ENCODE assay signal across 19 cellular contexts in genomic region chr6:113328886-113329381, GRCh38.
A peak's percentile ranks its signal among the peaks of the same experiment; 100 is the strongest.
DNase-seq lines count a peak whose midpoint lies in the region; ATAC-seq and TF ChIP-seq lines count a peak whose summit lies in the region.
"Had no signal": no experiment of that assay in that cellular context is flagged by ENCODE, and none has a peak within 500 bp of the region (broad histone marks: within the 10 kb centered on the region; RNA-seq: fewer than 3 reads in every experiment).

No MANE protein-coding gene starts in this region.

- H3K4me2 ChIP-seq in mammary epithelial cell (ENCODE audit: insufficient read depth, low read depth, low read length), result no peak overlapping the region
- H3K4me2 ChIP-seq: hepatocyte had no signal

- H3K27ac ChIP-seq in mammary epithelial cell (ENCODE audit: insufficient read depth, low read depth, low read length), result no peak overlapping the region
- no peak overlapping the region for H3K27ac ChIP-seq in breast epithelium
- H3K27ac ChIP-seq: adrenal gland, coronary artery, hepatocyte, right lobe of liver, thoracic aorta had no signal

- TF ChIP-seq POLR2A in breast epithelium (IDR thresholded peaks at IDR 0.05), result no peak

- H3K4me1 ChIP-seq in mammary epithelial cell (ENCODE audit: insufficient read depth, low read length), result peaks cover 5% of the 10 kb centered on the region
- no peaks in the 10 kb centered on the region for H3K4me1 ChIP-seq in breast epithelium
- H3K4me1 ChIP-seq: adrenal gland, right lobe of liver had no signal

- H3K9ac ChIP-seq in mammary epithelial cell (ENCODE audit: insufficient read depth, low read length), result no peak overlapping the region

- no peak for ATAC-seq in HG03039 (IDR thresholded peaks at IDR 0.05; ENCODE audit: unreplicated experiment)
- ATAC-seq in GM21619 (IDR thresholded peaks at IDR 0.05; ENCODE audit: unreplicated experiment), result no peak
- ATAC-seq: left colon, right lobe of liver had no signal

- no peak for TF ChIP-seq CTCF in mammary epithelial cell (conservative IDR thresholded peaks at IDR 0.05 in 1 of 2, IDR thresholded peaks at IDR 0.05 in 1 of 2; ENCODE audit: extremely low read depth in 1 of 2, insufficient read depth in 1 of 2, low read depth in 1 of 2, low read length in 2 of 2)
- no peak for TF ChIP-seq CTCF in breast epithelium (IDR thresholded peaks at IDR 0.05)
- TF ChIP-seq CTCF in fibroblast of pulmonary artery (IDR thresholded peaks at IDR 0.05; ENCODE audit: low read length, missing control alignments), result no peak

- CTCF ChIA-PET in mammary epithelial cell (lab: Charles Lee; ENCODE audit: low non-redundant PET), result no interaction called here

- peak; percentile 44 for DNase-seq in mammary epithelial cell
- DNase-seq in breast epithelium (ENCODE audit: low spot score in 2 of 2), result no peak
- DNase-seq in fibroblast of pulmonary artery (ENCODE audit: low read depth), result peak; percentile 66
- DNase-seq in midbrain (lab: John Stamatoyannopoulos, UW), result peak; percentile 38
- DNase-seq in cortex of kidney (lab: John Stamatoyannopoulos, UW), result no peak
- no peak for DNase-seq in RPMI8226
- DNase-seq: 8988T, adrenal gland, EL, left colon, naive B cell, NCI-H1930, NCI-H524 treated with DMSO at 0.1 percent for 48 hours, right lobe of liver had no signal

- H3K27me3 ChIP-seq in mammary epithelial cell (ENCODE audit: insufficient read depth, low read length) (no peaks in the 10 kb centered on the region), breast epithelium (no peaks in the 10 kb centered on the region)
- H3K27me3 ChIP-seq: adrenal gland, hepatocyte, right lobe of liver had no signal

- dilution Hi-C loops in mammary epithelial cell (cut with HindIII; ENCODE audit: low sequenced_read_pairs), result no loop called here

- in situ Hi-C loops in mammary epithelial cell (cut with MboI; ENCODE audit: low sequenced_read_pairs in 2 of 2), result no loop called here

- 27% methylated on average over 4 of the region's 4 CpGs for WGBS in mammary epithelial cell (ENCODE audit: low coverage, missing lambda C conversion rate)

- BruUV-seq in mammary epithelial cell (replicated peaks; lab: Mats Ljungman, UMichigan), result no TSS peak

- H3K4me3 ChIP-seq in mammary epithelial cell (replicated peaks in 1 of 3; ENCODE audit: insufficient read depth in 1 of 3, low read depth in 2 of 3, low read length in 3 of 3) (no peak overlapping the region), breast epithelium (no peak overlapping the region), fibroblast of pulmonary artery (replicated peaks; ENCODE audit: low read depth, low read length) (no peak overlapping the region)
- H3K4me3 ChIP-seq: adrenal gland, coronary artery, hepatocyte, right lobe of liver, thoracic aorta had no signal

- no peaks in the 10 kb centered on the region for H3K79me2 ChIP-seq in mammary epithelial cell (ENCODE audit: insufficient read depth, low read length)
- H3K79me2 ChIP-seq: hepatocyte had no signal

- peak overlapping the region; percentile 70 for H2AFZ ChIP-seq in mammary epithelial cell (ENCODE audit: low read depth, low read length)
- H2AFZ ChIP-seq: hepatocyte had no signal

- H4K20me1 ChIP-seq in mammary epithelial cell (ENCODE audit: insufficient read depth, low read length), result no peaks in the 10 kb centered on the region

- no peaks in the 10 kb centered on the region for H3K9me3 ChIP-seq in mammary epithelial cell (replicated peaks; ENCODE audit: insufficient read depth, low read length)
- H3K9me3 ChIP-seq in breast epithelium, result no peaks in the 10 kb centered on the region
- H3K9me3 ChIP-seq: adrenal gland, right lobe of liver, thoracic aorta had no signal

- H3K36me3 ChIP-seq in mammary epithelial cell (ENCODE audit: insufficient read depth, low read length) (no peaks in the 10 kb centered on the region), breast epithelium (no peaks in the 10 kb centered on the region)
- H3K36me3 ChIP-seq: adrenal gland, right lobe of liver, thoracic aorta had no signal

- intact Hi-C loops in mammary epithelial cell (cut with micrococcal nuclease), result no loop called here
- intact Hi-C loops in breast epithelium (cut with DNase I; ENCODE audit: low total_unique reads), result no loop called here

Comparison
In these comparisons a context has a peak if more than half of its experiments do, and no peak if none do; other contexts are left out.
1. DNase-seq: peak in mammary epithelial cell (single experiment), fibroblast of pulmonary artery (single experiment) and midbrain (single experiment); none in breast epithelium (0 of 2), cortex of kidney (single experiment) and RPMI8226 (single experiment).